ENCODE assay signal across 1 cellular context in the genomic region with DNA sequence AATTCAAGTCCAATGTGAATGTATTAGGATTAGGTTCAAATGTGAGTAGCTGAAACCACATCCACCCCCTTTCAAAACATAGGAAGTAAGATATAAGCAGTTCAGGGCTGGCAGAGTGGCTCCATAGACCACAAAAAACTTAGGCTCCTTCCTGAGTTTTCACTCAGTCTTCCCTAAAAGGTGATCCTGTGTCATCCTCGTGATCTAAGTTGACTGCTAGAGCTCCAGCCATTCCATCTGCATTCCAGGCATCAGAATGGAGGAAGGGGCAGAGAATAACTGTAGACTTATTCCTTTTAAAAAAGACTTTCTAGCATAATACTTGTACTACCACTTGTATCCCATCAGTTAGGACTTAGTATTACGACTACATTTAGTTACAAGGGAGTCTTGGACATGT.
TF ChIP-seq lines count a peak whose summit lies in the region.

No MANE protein-coding gene starts in this region.

TF ChIP-seq in H1, 55 proteins besides CTCF, POLR2A, EP300 and RAD21 (continued from another document):
- TF ChIP-seq, protein P1, sequence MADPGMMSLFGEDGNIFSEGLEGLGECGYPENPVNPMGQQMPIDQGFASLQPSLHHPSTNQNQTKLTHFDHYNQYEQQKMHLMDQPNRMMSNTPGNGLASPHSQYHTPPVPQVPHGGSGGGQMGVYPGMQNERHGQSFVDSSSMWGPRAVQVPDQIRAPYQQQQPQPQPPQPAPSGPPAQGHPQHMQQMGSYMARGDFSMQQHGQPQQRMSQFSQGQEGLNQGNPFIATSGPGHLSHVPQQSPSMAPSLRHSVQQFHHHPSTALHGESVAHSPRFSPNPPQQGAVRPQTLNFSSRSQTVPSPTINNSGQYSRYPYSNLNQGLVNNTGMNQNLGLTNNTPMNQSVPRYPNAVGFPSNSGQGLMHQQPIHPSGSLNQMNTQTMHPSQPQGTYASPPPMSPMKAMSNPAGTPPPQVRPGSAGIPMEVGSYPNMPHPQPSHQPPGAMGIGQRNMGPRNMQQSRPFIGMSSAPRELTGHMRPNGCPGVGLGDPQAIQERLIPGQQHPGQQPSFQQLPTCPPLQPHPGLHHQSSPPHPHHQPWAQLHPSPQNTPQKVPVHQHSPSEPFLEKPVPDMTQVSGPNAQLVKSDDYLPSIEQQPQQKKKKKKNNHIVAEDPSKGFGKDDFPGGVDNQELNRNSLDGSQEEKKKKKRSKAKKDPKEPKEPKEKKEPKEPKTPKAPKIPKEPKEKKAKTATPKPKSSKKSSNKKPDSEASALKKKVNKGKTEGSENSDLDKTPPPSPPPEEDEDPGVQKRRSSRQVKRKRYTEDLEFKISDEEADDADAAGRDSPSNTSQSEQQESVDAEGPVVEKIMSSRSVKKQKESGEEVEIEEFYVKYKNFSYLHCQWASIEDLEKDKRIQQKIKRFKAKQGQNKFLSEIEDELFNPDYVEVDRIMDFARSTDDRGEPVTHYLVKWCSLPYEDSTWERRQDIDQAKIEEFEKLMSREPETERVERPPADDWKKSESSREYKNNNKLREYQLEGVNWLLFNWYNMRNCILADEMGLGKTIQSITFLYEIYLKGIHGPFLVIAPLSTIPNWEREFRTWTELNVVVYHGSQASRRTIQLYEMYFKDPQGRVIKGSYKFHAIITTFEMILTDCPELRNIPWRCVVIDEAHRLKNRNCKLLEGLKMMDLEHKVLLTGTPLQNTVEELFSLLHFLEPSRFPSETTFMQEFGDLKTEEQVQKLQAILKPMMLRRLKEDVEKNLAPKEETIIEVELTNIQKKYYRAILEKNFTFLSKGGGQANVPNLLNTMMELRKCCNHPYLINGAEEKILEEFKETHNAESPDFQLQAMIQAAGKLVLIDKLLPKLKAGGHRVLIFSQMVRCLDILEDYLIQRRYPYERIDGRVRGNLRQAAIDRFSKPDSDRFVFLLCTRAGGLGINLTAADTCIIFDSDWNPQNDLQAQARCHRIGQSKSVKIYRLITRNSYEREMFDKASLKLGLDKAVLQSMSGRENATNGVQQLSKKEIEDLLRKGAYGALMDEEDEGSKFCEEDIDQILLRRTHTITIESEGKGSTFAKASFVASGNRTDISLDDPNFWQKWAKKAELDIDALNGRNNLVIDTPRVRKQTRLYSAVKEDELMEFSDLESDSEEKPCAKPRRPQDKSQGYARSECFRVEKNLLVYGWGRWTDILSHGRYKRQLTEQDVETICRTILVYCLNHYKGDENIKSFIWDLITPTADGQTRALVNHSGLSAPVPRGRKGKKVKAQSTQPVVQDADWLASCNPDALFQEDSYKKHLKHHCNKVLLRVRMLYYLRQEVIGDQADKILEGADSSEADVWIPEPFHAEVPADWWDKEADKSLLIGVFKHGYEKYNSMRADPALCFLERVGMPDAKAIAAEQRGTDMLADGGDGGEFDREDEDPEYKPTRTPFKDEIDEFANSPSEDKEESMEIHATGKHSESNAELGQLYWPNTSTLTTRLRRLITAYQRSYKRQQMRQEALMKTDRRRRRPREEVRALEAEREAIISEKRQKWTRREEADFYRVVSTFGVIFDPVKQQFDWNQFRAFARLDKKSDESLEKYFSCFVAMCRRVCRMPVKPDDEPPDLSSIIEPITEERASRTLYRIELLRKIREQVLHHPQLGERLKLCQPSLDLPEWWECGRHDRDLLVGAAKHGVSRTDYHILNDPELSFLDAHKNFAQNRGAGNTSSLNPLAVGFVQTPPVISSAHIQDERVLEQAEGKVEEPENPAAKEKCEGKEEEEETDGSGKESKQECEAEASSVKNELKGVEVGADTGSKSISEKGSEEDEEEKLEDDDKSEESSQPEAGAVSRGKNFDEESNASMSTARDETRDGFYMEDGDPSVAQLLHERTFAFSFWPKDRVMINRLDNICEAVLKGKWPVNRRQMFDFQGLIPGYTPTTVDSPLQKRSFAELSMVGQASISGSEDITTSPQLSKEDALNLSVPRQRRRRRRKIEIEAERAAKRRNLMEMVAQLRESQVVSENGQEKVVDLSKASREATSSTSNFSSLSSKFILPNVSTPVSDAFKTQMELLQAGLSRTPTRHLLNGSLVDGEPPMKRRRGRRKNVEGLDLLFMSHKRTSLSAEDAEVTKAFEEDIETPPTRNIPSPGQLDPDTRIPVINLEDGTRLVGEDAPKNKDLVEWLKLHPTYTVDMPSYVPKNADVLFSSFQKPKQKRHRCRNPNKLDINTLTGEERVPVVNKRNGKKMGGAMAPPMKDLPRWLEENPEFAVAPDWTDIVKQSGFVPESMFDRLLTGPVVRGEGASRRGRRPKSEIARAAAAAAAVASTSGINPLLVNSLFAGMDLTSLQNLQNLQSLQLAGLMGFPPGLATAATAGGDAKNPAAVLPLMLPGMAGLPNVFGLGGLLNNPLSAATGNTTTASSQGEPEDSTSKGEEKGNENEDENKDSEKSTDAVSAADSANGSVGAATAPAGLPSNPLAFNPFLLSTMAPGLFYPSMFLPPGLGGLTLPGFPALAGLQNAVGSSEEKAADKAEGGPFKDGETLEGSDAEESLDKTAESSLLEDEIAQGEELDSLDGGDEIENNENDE (IDR thresholded peaks at IDR 0.05; ENCODE audit: insufficient replicate concordance, low read length), result no peak
- TF ChIP-seq E2F6 (IDR thresholded peaks at IDR 0.05), result no peak
TF ChIP-seq in H1: peak in this region for 1.
